Comparison of ENCODE assay signal across 9 cellular contexts in genomic region chr11:67463680-67464410, GRCh38. TPM values are rescaled to one million over a fixed set of nuclear protein-coding genes. Genes with fewer than 3 reads are reported as not detected.
A peak's percentile ranks its signal among the peaks of the same experiment; 100 is the strongest.
DNase-seq lines count a peak whose midpoint lies in the region; ATAC-seq, FAIRE-seq and TF ChIP-seq lines count a peak whose summit lies in the region.
"Had no signal": no experiment of that assay in that cellular context is flagged by ENCODE, and none has a peak within 500 bp of the region (broad histone marks: within the 10 kb centered on the region; RNA-seq: fewer than 3 reads in every experiment).

No MANE protein-coding gene starts in this region.

- peak overlapping the region; percentile 3 to 14 for H3K4ac ChIP-seq in mesenchymal stem cell (ENCODE audit: low read depth in 1 of 2, low read length in 2 of 2)

- FAIRE-seq in urothelium cell line (lab: Jason Lieb, UNC), result no peak

- H3K27ac ChIP-seq in cingulate gyrus (ENCODE audit: low read depth, low read length) (peak overlapping the region; percentile 93), mesenchymal stem cell (ENCODE audit: low read length, poor library complexity, severe bottlenecking) (peak overlapping the region; percentile 26)

- no peak overlapping the region for H2BK120ac ChIP-seq in mesenchymal stem cell (ENCODE audit: low read depth, low read length)

- H3K4me1 ChIP-seq in mesenchymal stem cell (ENCODE audit: control insufficient read depth, insufficient read depth, low read depth, low read length), result peaks cover 32% of the 10 kb centered on the region

- no peak for TF ChIP-seq CTCF in omental fat pad (IDR thresholded peaks at IDR 0.05)

- H2AK5ac ChIP-seq in mesenchymal stem cell (ENCODE audit: low read length, severe bottlenecking), result peak overlapping the region; percentile 28

- H2AFZ ChIP-seq in mesenchymal stem cell (ENCODE audit: low read depth, low read length), result no peak overlapping the region

- H3K36me3 ChIP-seq in mesenchymal stem cell (ENCODE audit: control insufficient read depth in 1 of 2, insufficient read depth in 2 of 2, low read depth in 1 of 2, low read length in 2 of 2), result peaks cover 13 to 17% of the 10 kb centered on the region in 2 experiments

- peak overlapping the region in 1 of 2 experiments; percentile 37 for H3K14ac ChIP-seq in mesenchymal stem cell (ENCODE audit: low read length in 2 of 2)

- no peak overlapping the region for H3K4me2 ChIP-seq in mesenchymal stem cell (ENCODE audit: low read length, poor library complexity, severe bottlenecking)

- no peaks in the 10 kb centered on the region for H3K9me3 ChIP-seq in mesenchymal stem cell (ENCODE audit: control insufficient read depth, low read length)

- ATAC-seq in GM18520 (IDR thresholded peaks at IDR 0.05; ENCODE audit: unreplicated experiment) (no peak), omental fat pad (ENCODE audit: low FRiP score) (no peak)

- WGBS in mesenchymal stem cell, result 90% methylated on average over 20 of the region's 20 CpGs

- no peak overlapping the region for H3K23ac ChIP-seq in mesenchymal stem cell (ENCODE audit: low read length in 2 of 2)

- peak overlapping the region; percentile 99 for H4K8ac ChIP-seq in mesenchymal stem cell (ENCODE audit: low read length)

- H4K91ac ChIP-seq in mesenchymal stem cell (ENCODE audit: low read length), result peak overlapping the region; percentile 90

- DNase-seq in DMS53 treated with DMSO at 0.1 percent for 48 hours (lab: John Stamatoyannopoulos, UW; ENCODE audit: unreplicated experiment) (peak; percentile 78), NOMO-1 (lab: John Stamatoyannopoulos, UW; ENCODE audit: unreplicated experiment in 2 of 2) (peak; percentile 78 to 92), mesenchymal stem cell (peak; percentile 43), urothelium cell line (ENCODE audit: low spot score) (peak; percentile 94), NCI-H1105 (lab: John Stamatoyannopoulos, UW) (no peak), omental fat pad (ENCODE audit: low spot score) (no peak)

- peak overlapping the region; percentile 40 to 54 for H3K18ac ChIP-seq in mesenchymal stem cell (ENCODE audit: low read depth in 1 of 2, low read length in 2 of 2)

- no peaks in the 10 kb centered on the region for H3K27me3 ChIP-seq in mesenchymal stem cell (ENCODE audit: control insufficient read depth in 1 of 2, insufficient read depth in 1 of 2, low read length in 2 of 2)

- H3K9ac ChIP-seq in mesenchymal stem cell (ENCODE audit: low read length), result peak overlapping the region; percentile 26

- H2BK15ac ChIP-seq in mesenchymal stem cell (ENCODE audit: low read depth, poor library complexity, severe bottlenecking), result peak overlapping the region; percentile 55

- H3K79me1 ChIP-seq in mesenchymal stem cell (replicated peaks; ENCODE audit: low read length, poor library complexity, severe bottlenecking), result peaks cover 16% of the 10 kb centered on the region

- no peak overlapping the region for H2BK5ac ChIP-seq in mesenchymal stem cell (ENCODE audit: low read depth, low read length, poor library complexity, severe bottlenecking)

- H3K4me3 ChIP-seq in mesenchymal stem cell (ENCODE audit: insufficient read depth in 1 of 2, low read depth in 1 of 2, low read length in 2 of 2), result peak overlapping the region in 1 of 2 experiments; percentile 33

- peak overlapping the region in 1 of 2 experiments; percentile 61 for H2BK12ac ChIP-seq in mesenchymal stem cell (ENCODE audit: low read length in 2 of 2)

RNA-seq across cellular contexts. Expression of gene TMEM134, which starts 5.2 kb away (rescaled TPM):
- polyA plus RNA-seq in mesenchymal stem cell (2013, experiment 1 of 2), result 32.7 TPM
- polyA plus RNA-seq in mesenchymal stem cell (2013, experiment 2 of 2), result 29.2 TPM
- 10 to 100 TPM; 33.6 to 56.6 (median 44.0) TPM for total RNA-seq in omental fat pad

RNA-seq across cellular contexts. Expression of gene CABP4, which starts 8.7 kb away (rescaled TPM):
- polyA plus RNA-seq in mesenchymal stem cell (2013, experiment 1 of 2), result not detected
- not detected for polyA plus RNA-seq in mesenchymal stem cell (2013, experiment 2 of 2)
- total RNA-seq in omental fat pad, result 1 to 10 TPM in 3 of 4 donors, under 1 TPM in 1; 0.65 to 4.6 (median 3.0) TPM

RNA-seq across cellular contexts. Expression of gene GPR152, which starts 11.3 kb away (rescaled TPM):
- polyA plus RNA-seq in mesenchymal stem cell (2013, experiment 1 of 2), result not detected
- not detected for polyA plus RNA-seq in mesenchymal stem cell (2013, experiment 2 of 2)
- not detected for total RNA-seq in omental fat pad
- total RNA-seq: T-helper 2 cell treated with Interferon-gamma antibody and Interleukin-4, amounts not matched to agents 100 ng/mL and 5 ng/mL, for 36 hours had no signal

RNA-seq across cellular contexts. Expression of gene AIP, which starts 19.0 kb away (rescaled TPM):
- polyA plus RNA-seq in mesenchymal stem cell (2013, experiment 1 of 2), result 36.9 TPM
- polyA plus RNA-seq in mesenchymal stem cell (2013, experiment 2 of 2), result 37.6 TPM
- 10 to 100 TPM; 51.2 to 67.5 (median 62.1) TPM for total RNA-seq in omental fat pad

RNA-seq across cellular contexts. Expression of gene CORO1B, which starts 20.6 kb away (rescaled TPM):
- 109 TPM for polyA plus RNA-seq in mesenchymal stem cell (2013, experiment 1 of 2)
- polyA plus RNA-seq in mesenchymal stem cell (2013, experiment 2 of 2), result 101 TPM
- 10 to 100 TPM; 55.9 to 70.9 (median 63.9) TPM for total RNA-seq in omental fat pad

Comparison
In these comparisons a context has a peak if more than half of its experiments do, and no peak if none do; other contexts are left out.
1. DNase-seq: peak in DMS53 treated with DMSO at 0.1 percent for 48 hours (single experiment), NOMO-1 (2 of 2), mesenchymal stem cell (single experiment) and urothelium cell line (single experiment); none in NCI-H1105 (single experiment) and omental fat pad (single experiment).